8 cellular contexts compared by ENCODE assay signal in the genomic region with DNA sequence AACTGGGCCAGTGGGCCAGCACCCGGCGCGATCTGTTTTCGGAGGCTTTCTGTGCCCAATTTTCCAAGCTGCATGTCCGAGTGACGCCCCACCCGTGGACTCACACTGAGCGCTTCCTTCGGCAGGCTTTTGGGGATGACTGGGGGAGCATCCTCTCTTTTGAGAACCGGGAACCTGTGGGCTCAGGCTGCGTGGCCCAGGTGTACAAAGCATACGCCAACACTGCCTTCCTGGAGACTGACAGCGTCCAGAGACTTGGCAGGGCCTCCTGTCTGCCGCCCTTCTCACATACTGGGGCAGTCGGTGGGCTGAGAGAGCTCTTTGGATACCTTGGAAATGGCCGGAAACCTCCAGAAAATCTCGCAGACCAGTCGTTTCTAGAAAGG. TPM values are rescaled to one million over a fixed set of nuclear protein-coding genes. Genes with fewer than 3 reads are reported as not detected.
DNase-seq lines count a peak whose midpoint lies in the region; ATAC-seq and TF ChIP-seq lines count a peak whose summit lies in the region.

No MANE protein-coding gene starts in this region.

- TF ChIP-seq CTCF in GM12864 (IDR thresholded peaks at IDR 0.05; ENCODE audit: low read depth, low read length, missing control alignments) (no peak), activated B cell treated with CpG ODN at 0.5 μM for 24 hours (IDR thresholded peaks at IDR 0.05) (no peak), cardiac muscle cell (IDR thresholded peaks at IDR 0.05; ENCODE audit: low read depth, low read length) (no peak), omental fat pad (IDR thresholded peaks at IDR 0.05) (no peak)

- intact Hi-C loops in activated B cell treated with CpG ODN at 0.5 μM for 24 hours (cut with micrococcal nuclease) = loop anchor here (1.0 to 10.0 kb wide), 4 partner anchors 17 to 1309 kb away; partner anchors contain the start of genes MKRN1 and MRPS33

- no peaks in the 10 kb centered on the region for H3K4me1 ChIP-seq in cardiac muscle cell (ENCODE audit: low read depth)

- peaks cover 10% of the 10 kb centered on the region for H3K36me3 Mint-ChIP-seq in activated B cell treated with CpG ODN at 0.5 μM for 24 hours (ENCODE audit: low read depth)

- DNase-seq in GM12864 (ENCODE audit: low read depth) (no peak), activated B cell treated with CpG ODN at 0.5 μM for 24 hours (no peak), cardiac muscle cell (ENCODE audit: low read depth in 1 of 2, low spot score in 1 of 2) (no peak), skeletal muscle cell (ENCODE audit: low read depth) (no peak), dermis blood vessel endothelial cell (no peak), omental fat pad (ENCODE audit: low spot score) (no peak)

- H3K4me1 Mint-ChIP-seq in activated B cell treated with CpG ODN at 0.5 μM for 24 hours = peaks cover 56% of the 10 kb centered on the region

- POLR2A ChIA-PET in activated B cell treated with CpG ODN at 0.5 μM for 24 hours (lab: Charles Lee) = interaction anchor here (0.5 to 2.4 kb wide), 5 partner anchors 20 to 342 kb away, joined by 3 to 9 read pairs (median 4); partner anchors contain the start of genes MRPS33 and NDUFB2

- no peak for ATAC-seq in activated B cell treated with CpG ODN at 0.5 μM for 24 hours (ENCODE audit: low read depth)
- no peak for ATAC-seq in HG03442 (IDR thresholded peaks at IDR 0.05; ENCODE audit: unreplicated experiment)
- ATAC-seq in HG03460 (IDR thresholded peaks at IDR 0.05; ENCODE audit: unreplicated experiment) = no peak
- no peak for ATAC-seq in omental fat pad (ENCODE audit: low FRiP score)

- H3K9me3 Mint-ChIP-seq in activated B cell treated with CpG ODN at 0.5 μM for 24 hours = no peaks in the 10 kb centered on the region

- peak overlapping the region; percentile 88 for H3K4me3 Mint-ChIP-seq in activated B cell treated with CpG ODN at 0.5 μM for 24 hours

- peak overlapping the region; percentile 66 for H3K4me3 ChIP-seq in GM12864 (ENCODE audit: low read depth, low read length)
- peak overlapping the region; percentile 61 for H3K4me3 ChIP-seq in cardiac muscle cell
- H3K4me3 ChIP-seq in skeletal muscle cell (ENCODE audit: low read depth, low read length) = peak overlapping the region; percentile 77

- CTCF ChIA-PET in activated B cell treated with CpG ODN at 0.5 μM for 24 hours (lab: Charles Lee) = no interaction called here

- peak overlapping the region; percentile 86 for H3K27ac Mint-ChIP-seq in activated B cell treated with CpG ODN at 0.5 μM for 24 hours

- H3K27me3 ChIP-seq in cardiac muscle cell = no peaks in the 10 kb centered on the region

- no peaks in the 10 kb centered on the region for H3K36me3 ChIP-seq in cardiac muscle cell

- no peaks in the 10 kb centered on the region for H3K27me3 Mint-ChIP-seq in activated B cell treated with CpG ODN at 0.5 μM for 24 hours

- H3K27ac ChIP-seq in cardiac muscle cell = no peak overlapping the region

- H3K9me3 ChIP-seq in cardiac muscle cell (ENCODE audit: low read depth) = no peaks in the 10 kb centered on the region

RNA-seq across cellular contexts. Expression of gene ADCK2, which starts 1.0 kb away (rescaled TPM):
- 17.6 and 19.1 TPM in 2 replicates for total RNA-seq in activated B cell treated with CpG ODN at 0.5 μM for 24 hours
- 22.6 and 31.1 TPM in 2 replicates for total RNA-seq in cardiac muscle cell
- polyA plus RNA-seq in cardiac muscle cell = 13.9 and 23.0 TPM in 2 replicates
- 30.6 and 44.2 TPM in 2 replicates for total RNA-seq in dermis blood vessel endothelial cell
- 10 to 100 TPM; 15.9 to 25.1 (median 20.1) TPM for total RNA-seq in omental fat pad

RNA-seq across cellular contexts. Expression of gene NDUFB2, which starts 22.7 kb away (rescaled TPM):
- total RNA-seq in activated B cell treated with CpG ODN at 0.5 μM for 24 hours = 140 and 168 TPM in 2 replicates
- 267 and 1,003 TPM in 2 replicates for total RNA-seq in cardiac muscle cell
- polyA plus RNA-seq in cardiac muscle cell = 391 and 693 TPM in 2 replicates
- total RNA-seq in dermis blood vessel endothelial cell = 124 and 217 TPM in 2 replicates
- total RNA-seq in omental fat pad = 100 to 1,000 TPM; 118 to 301 (median 234) TPM

RNA-seq across cellular contexts. Expression of gene DENND2A, which starts 33.1 kb away (rescaled TPM):
- total RNA-seq in activated B cell treated with CpG ODN at 0.5 μM for 24 hours = not detected in 2 replicates
- total RNA-seq in cardiac muscle cell = 8.9 and 21.7 TPM in 2 replicates
- 14.0 and 18.2 TPM in 2 replicates for polyA plus RNA-seq in cardiac muscle cell
- total RNA-seq in dermis blood vessel endothelial cell = 0.14 and 1.0 TPM in 2 replicates
- total RNA-seq in omental fat pad = 10 to 100 TPM in 3 of 4 donors, 1 to 10 TPM in 1; 6.7 to 34.7 (median 15.7) TPM
